21 cellular contexts compared by ENCODE assay signal in genomic region chr2:174329157-174329715, GRCh38. TPM values are rescaled to one million over a fixed set of nuclear protein-coding genes. Genes with fewer than 3 reads are reported as not detected.
DNase-seq lines count a peak whose midpoint lies in the region; ATAC-seq, FAIRE-seq and TF ChIP-seq lines count a peak whose summit lies in the region.
"Had no signal": no experiment of that assay in that cellular context is flagged by ENCODE, and none has a peak within 500 bp of the region (broad histone marks: within the 10 kb centered on the region; RNA-seq: fewer than 3 reads in every experiment).

No MANE protein-coding gene starts in this region.

- DNase-seq in CD4-positive, CD25-positive, alpha-beta regulatory T cell, result no peak
- DNase-seq in endothelial cell (ENCODE audit: low spot score) (no peak), frontal cortex (ENCODE audit: low spot score in 2 of 2) (no peak), foreskin keratinocyte (no peak), pons (ENCODE audit: low spot score) (no peak)
- no peak for DNase-seq in naive thymus-derived CD8-positive, alpha-beta T cell
- no peak for DNase-seq in stimulated activated naive CD4-positive, alpha-beta T cell treated with Interleukin-2 at 50 U/mL for 16 hours (lab: John Stamatoyannopoulos, UW)
- DNase-seq: activated CD4-positive, alpha-beta T cell treated with anti-CD3 and anti-CD28 coated beads for 1 hour; activated gamma-delta T cell treated with Interleukin-2 at 50 U/mL for 16 hours; foreskin fibroblast; left ventricle myocardium inferior; psoas muscle; stimulated activated CD8-positive, alpha-beta memory T cell treated with anti-CD3 and anti-CD28 coated beads, Interleukin-4, amount 100 ng/mL, for 48 hours; T1000; testis had no signal

- H3K36me3 ChIP-seq in CD4-positive, CD25-positive, alpha-beta regulatory T cell (ENCODE audit: control insufficient read depth, insufficient read depth, low read length), result no peaks in the 10 kb centered on the region
- no peaks in the 10 kb centered on the region for H3K36me3 ChIP-seq in HUES6 (ENCODE audit: control insufficient read depth, insufficient read depth, low read length)
- H3K36me3 ChIP-seq: left ventricle myocardium inferior had no signal

- peaks cover 0 to 4% of the 10 kb centered on the region in 2 experiments for H3K9me3 ChIP-seq in CD4-positive, CD25-positive, alpha-beta regulatory T cell (ENCODE audit: control insufficient read depth in 2 of 2, low read length in 2 of 2)
- H3K9me3 ChIP-seq in HUES6 (ENCODE audit: control insufficient read depth, insufficient read depth, low read depth, low read length), result no peaks in the 10 kb centered on the region
- H3K9me3 ChIP-seq: left ventricle myocardium inferior, psoas muscle, testis had no signal

- no peak for ATAC-seq in CD4-positive, CD25-positive, alpha-beta regulatory T cell (ENCODE audit: low read depth in 2 of 2)
- no peak for ATAC-seq in naive thymus-derived CD8-positive, alpha-beta T cell
- no peak for ATAC-seq in foreskin keratinocyte
- ATAC-seq: Panc1, psoas muscle had no signal

- no peak for FAIRE-seq in frontal cortex (lab: Jason Lieb, UNC)
- FAIRE-seq: colon, GM12891 had no signal

- H3K27ac Mint-ChIP-seq in CD4-positive, CD25-positive, alpha-beta regulatory T cell, result no peak overlapping the region
- no peak overlapping the region for H3K27ac Mint-ChIP-seq in endothelial cell (ENCODE audit: unreplicated experiment)
- H3K27ac Mint-ChIP-seq in naive thymus-derived CD8-positive, alpha-beta T cell, result no peak overlapping the region

- H3K4me3 ChIP-seq in CD4-positive, CD25-positive, alpha-beta regulatory T cell (ENCODE audit: low read depth, low read length), result no peak overlapping the region
- peak overlapping the region; percentile 74 for H3K4me3 ChIP-seq in HUES6 (ENCODE audit: low read depth, low read length)
- H3K4me3 ChIP-seq: psoas muscle, testis had no signal

- H3K4me3 Mint-ChIP-seq in CD4-positive, CD25-positive, alpha-beta regulatory T cell, result peak overlapping the region; percentile 0 to 72 (median 38)
- peak overlapping the region; percentile 83 for H3K4me3 Mint-ChIP-seq in endothelial cell (ENCODE audit: unreplicated experiment)
- H3K4me3 Mint-ChIP-seq in naive thymus-derived CD8-positive, alpha-beta T cell, result peak overlapping the region in 8 of 10 donors; percentile 2 to 83 (median 14)

- H3K27me3 ChIP-seq in CD4-positive, CD25-positive, alpha-beta regulatory T cell (ENCODE audit: control insufficient read depth, insufficient read depth, low read length), result peaks cover 57% of the 10 kb centered on the region
- H3K27me3 ChIP-seq in HUES6 (ENCODE audit: control insufficient read depth, insufficient read depth, low read length), result peaks cover 99% of the 10 kb centered on the region
- peaks cover 92% of the 10 kb centered on the region for H3K27me3 ChIP-seq in foreskin keratinocyte

- H3K9ac ChIP-seq in HUES6 (ENCODE audit: low read length), result no peak overlapping the region

- H3K36me3 Mint-ChIP-seq in CD4-positive, CD25-positive, alpha-beta regulatory T cell, result no peaks in the 10 kb centered on the region
- peaks cover 3% of the 10 kb centered on the region for H3K36me3 Mint-ChIP-seq in endothelial cell (ENCODE audit: low read depth, unreplicated experiment)
- H3K36me3 Mint-ChIP-seq in naive thymus-derived CD8-positive, alpha-beta T cell, result peaks cover 0 to 14% (median 7%) of the 10 kb centered on the region in 3 donors

- TF ChIP-seq CTCF in endothelial cell (IDR thresholded peaks at IDR 0.05; ENCODE audit: unreplicated experiment) (no peak), foreskin keratinocyte (conservative IDR thresholded peaks at IDR 0.05) (no peak)

- peaks cover 100% of the 10 kb centered on the region for H3K27me3 Mint-ChIP-seq in CD4-positive, CD25-positive, alpha-beta regulatory T cell
- H3K27me3 Mint-ChIP-seq in endothelial cell (ENCODE audit: unreplicated experiment), result peaks cover 32% of the 10 kb centered on the region
- peaks cover 61 to 100% (median 87%) of the 10 kb centered on the region in 5 donors for H3K27me3 Mint-ChIP-seq in naive thymus-derived CD8-positive, alpha-beta T cell

- POLR2A ChIA-PET in naive thymus-derived CD8-positive, alpha-beta T cell (lab: Charles Lee), result interaction anchor here (0.9 kb wide), 1 partner anchor 365 kb away, joined by 3 read pairs; no protein-coding TSS in a partner anchor

- no peak overlapping the region for H3K27ac ChIP-seq in CD4-positive, CD25-positive, alpha-beta regulatory T cell (ENCODE audit: insufficient read depth, low read length, poor library complexity, severe bottlenecking)
- H3K27ac ChIP-seq in HUES6 (ENCODE audit: low read depth, low read length), result no peak overlapping the region
- no peak overlapping the region for H3K27ac ChIP-seq in foreskin keratinocyte
- H3K27ac ChIP-seq: left ventricle myocardium inferior, psoas muscle, testis had no signal

- peaks cover 49% of the 10 kb centered on the region for H3K4me1 ChIP-seq in CD4-positive, CD25-positive, alpha-beta regulatory T cell (ENCODE audit: control insufficient read depth, insufficient read depth, low read length, poor library complexity, severe bottlenecking)
- H3K4me1 ChIP-seq in HUES6 (ENCODE audit: control insufficient read depth, insufficient read depth, low read length) (peaks cover 60% of the 10 kb centered on the region), foreskin keratinocyte (no peaks in the 10 kb centered on the region)

- peaks cover 12 to 62% (median 44%) of the 10 kb centered on the region in 4 donors for H3K4me1 Mint-ChIP-seq in CD4-positive, CD25-positive, alpha-beta regulatory T cell
- H3K4me1 Mint-ChIP-seq in endothelial cell (ENCODE audit: unreplicated experiment), result peaks cover 51% of the 10 kb centered on the region
- peaks cover 20 to 59% (median 51%) of the 10 kb centered on the region in 4 donors for H3K4me1 Mint-ChIP-seq in naive thymus-derived CD8-positive, alpha-beta T cell

- peaks cover 0 to 6% (median 1%) of the 10 kb centered on the region in 7 donors for H3K9me3 Mint-ChIP-seq in CD4-positive, CD25-positive, alpha-beta regulatory T cell
- no peaks in the 10 kb centered on the region for H3K9me3 Mint-ChIP-seq in endothelial cell (ENCODE audit: unreplicated experiment)
- H3K9me3 Mint-ChIP-seq in naive thymus-derived CD8-positive, alpha-beta T cell, result peaks cover 0 to 20% (median 2%) of the 10 kb centered on the region in 9 donors

RNA-seq across cellular contexts. Expression of gene SP9, which starts 5.5 kb away (rescaled TPM):
- not detected for total RNA-seq in CD4-positive, CD25-positive, alpha-beta regulatory T cell
- not detected for polyA plus RNA-seq in CD4-positive, CD25-positive, alpha-beta regulatory T cell
- total RNA-seq in endothelial cell (ENCODE audit: unreplicated experiment), result 0.31 TPM
- not detected for total RNA-seq in naive thymus-derived CD8-positive, alpha-beta T cell
- not detected for polyA plus RNA-seq in naive thymus-derived CD8-positive, alpha-beta T cell
- 7.7 TPM for total RNA-seq in frontal cortex
- not detected in 2 replicates for total RNA-seq in foreskin keratinocyte
- polyA plus RNA-seq in foreskin keratinocyte, result not detected in 2 replicates
- total RNA-seq: left ventricle myocardium inferior, MCF 10A had no signal
- polyA plus RNA-seq: BJ had no signal

Comparison
In these comparisons a context has a peak if more than half of its experiments do, and no peak if none do; other contexts are left out.
1. H3K4me3 Mint-ChIP-seq: peak in every context shown above with its lines; median percentile 83 in endothelial cell; 38 in CD4-positive, CD25-positive, alpha-beta regulatory T cell; 14 in naive thymus-derived CD8-positive, alpha-beta T cell.